ENCODE assay signal across 10 cellular contexts in the genomic region with DNA sequence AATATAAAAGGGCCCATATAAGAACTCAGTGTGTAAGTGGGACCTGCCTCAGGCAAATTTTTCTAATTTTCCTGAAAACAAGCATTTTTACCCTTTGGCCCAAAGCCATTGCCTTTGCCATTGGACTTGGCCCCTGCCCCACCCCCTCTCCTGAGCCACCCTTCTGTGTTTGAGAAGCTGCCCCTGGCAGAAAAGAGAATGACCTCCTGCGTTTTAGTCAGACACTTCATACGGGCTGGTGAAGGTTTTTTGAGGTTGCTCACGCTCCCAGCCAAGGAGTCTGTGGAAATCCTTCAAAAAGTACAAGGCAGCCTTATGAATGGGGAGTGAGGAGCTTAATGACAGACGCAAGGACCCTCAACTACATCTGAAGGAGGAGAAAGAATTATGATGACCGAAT.
"Had no signal": no experiment of that assay in that cellular context is flagged by ENCODE, and none has a peak within 500 bp of the region (broad histone marks: within the 10 kb centered on the region; RNA-seq: fewer than 3 reads in every experiment).

No MANE protein-coding gene starts in this region.

- H3K36me3 ChIP-seq: breast epithelium, sigmoid colon, suprapubic skin had no signal

- H2AFZ ChIP-seq: hepatocyte had no signal

- H3K4me3 Mint-ChIP-seq: activated T-cell treated with anti-CD3 and anti-CD28 coated beads, Interleukin-2, amount 50 U/mL, for 24 hours; T-helper 2 cell treated with Interferon-gamma antibody and Interleukin-4, amounts not matched to agents 5 μg/mL and 100 μg/mL, for 36 hours had no signal

- H3K9me3 ChIP-seq: breast epithelium, sigmoid colon, suprapubic skin had no signal

- H3K27me3 ChIP-seq: breast epithelium, hepatocyte, sigmoid colon, suprapubic skin had no signal

- H3K4me3 ChIP-seq: hepatocyte, sigmoid colon, suprapubic skin had no signal

- H3K36me3 Mint-ChIP-seq: activated naive CD4-positive, alpha-beta T cell treated with anti-CD3 and anti-CD28 coated beads, Interleukin-2, amount 50 U/mL, for 72 hours had no signal

- ATAC-seq: activated naive CD4-positive, alpha-beta T cell treated with anti-CD3 and anti-CD28 coated beads, Interleukin-2, amount 50 U/mL, for 72 hours had no signal

- H3K9me3 Mint-ChIP-seq: activated naive CD4-positive, alpha-beta T cell treated with anti-CD3 and anti-CD28 coated beads, Interleukin-2, amount 50 U/mL, for 72 hours; activated T-cell treated with anti-CD3 and anti-CD28 coated beads, Interleukin-2, amount 50 U/mL, for 24 hours; T-helper 2 cell treated with Interferon-gamma antibody and Interleukin-4, amounts not matched to agents 5 μg/mL and 100 μg/mL, for 36 hours had no signal

- DNase-seq: activated effector memory CD4-positive, alpha-beta T cell treated with Interleukin-2 at 50 U/mL for 16 hours; activated T-cell treated with anti-CD3 and anti-CD28 coated beads, Interleukin-2, amount 50 U/mL, for 24 hours; sigmoid colon; stimulated activated naive CD4-positive, alpha-beta T cell treated with Interleukin-2 at 50 U/mL for 16 hours had no signal

- H3K4me2 ChIP-seq: hepatocyte had no signal

- H3K27ac Mint-ChIP-seq: activated naive CD4-positive, alpha-beta T cell treated with anti-CD3 and anti-CD28 coated beads, Interleukin-2, amount 50 U/mL, for 72 hours; activated T-cell treated with anti-CD3 and anti-CD28 coated beads, Interleukin-2, amount 50 U/mL, for 24 hours; progenitor cell of endocrine pancreas; T-helper 2 cell treated with Interferon-gamma antibody and Interleukin-4, amounts not matched to agents 5 μg/mL and 100 μg/mL, for 36 hours had no signal

- H3K27ac ChIP-seq: hepatocyte, sigmoid colon, suprapubic skin had no signal

- H3K4me1 ChIP-seq: breast epithelium had no signal
